In genomic region chr15:78229431-78230406, GRCh38 we compare ENCODE assay signal across 23 cellular contexts. TPM values are rescaled to one million over a fixed set of nuclear protein-coding genes. Genes with fewer than 3 reads are reported as not detected.
DNase-seq lines count a peak whose midpoint lies in the region; ATAC-seq and TF ChIP-seq lines count a peak whose summit lies in the region.
"Had no signal": no experiment of that assay in that cellular context is flagged by ENCODE, and none has a peak within 500 bp of the region (broad histone marks: within the 10 kb centered on the region; RNA-seq: fewer than 3 reads in every experiment).

No MANE protein-coding gene starts in this region.

- H3K27ac ChIP-seq in Panc1 (ENCODE audit: low read length) (no peak overlapping the region), cingulate gyrus (ENCODE audit: low read depth, low read length) (peak overlapping the region; percentile 19), neuronal stem cell (replicated peaks; ENCODE audit: low read length) (no peak overlapping the region), aorta (ENCODE audit: low read depth in 1 of 2, low read length in 2 of 2) (no peak overlapping the region)
- H3K27ac ChIP-seq: BLaER1 treated with 17β-estradiol and CSF1 and Interleukin-3, amounts not matched to agents 10 nM and 100 nM; Peyer's patch had no signal

- H3K4ac ChIP-seq in neuronal stem cell (ENCODE audit: low read length) = peak overlapping the region; percentile 26

- no peak overlapping the region for H3K9ac ChIP-seq in neuronal stem cell (ENCODE audit: low read depth, low read length, poor library complexity)
- H3K9ac ChIP-seq: BLaER1 treated with 17β-estradiol and CSF1 and Interleukin-3, amounts not matched to agents 10 nM and 100 nM had no signal

- peak overlapping the region; percentile 74 for H4K8ac ChIP-seq in neuronal stem cell (ENCODE audit: low read depth, low read length)

- no peak overlapping the region for H2BK120ac ChIP-seq in neuronal stem cell (ENCODE audit: low read depth, low read length)

- H3K18ac ChIP-seq in neuronal stem cell (ENCODE audit: low read length) = peak overlapping the region; percentile 39

- H2BK12ac ChIP-seq in neuronal stem cell (ENCODE audit: low read length) = peak overlapping the region; percentile 35

- H3K23ac ChIP-seq in neuronal stem cell (ENCODE audit: low read depth, low read length, poor library complexity) = peak overlapping the region; percentile 37

- no peak overlapping the region for H2AK5ac ChIP-seq in neuronal stem cell (ENCODE audit: low read depth, low read length)

- WGBS in neuronal stem cell (ENCODE audit: extremely low coverage in 2 of 2, insufficient read length in 2 of 2, insufficient replicate concordance in 1 of 2), 2 donors = no CpG with 5 or more reads among the region's 17 CpGs
- 87 to 88% methylated on average over 17 of the region's 17 CpGs for WGBS in aorta, 2 donors

- no peak overlapping the region for H2AFZ ChIP-seq in neuronal stem cell (ENCODE audit: low read length)

- H2BK15ac ChIP-seq in neuronal stem cell (ENCODE audit: low read length) = peak overlapping the region; percentile 63

- H3K4me1 ChIP-seq in Panc1 (ENCODE audit: control insufficient read depth, insufficient read depth, low read length) (peaks cover 3% of the 10 kb centered on the region; the same call in 1 of the 2 replicates), neuronal stem cell (ENCODE audit: control insufficient read depth in 2 of 2, insufficient read depth in 1 of 2, low read depth in 1 of 2, low read length in 2 of 2) (peaks cover 2 to 5% of the 10 kb centered on the region in 2 donors), aorta (ENCODE audit: control insufficient read depth in 1 of 2, insufficient read depth in 2 of 2, low read length in 2 of 2) (no peaks in the 10 kb centered on the region)

- H3K9me3 ChIP-seq in Panc1 (ENCODE audit: control insufficient read depth, insufficient read depth, low read depth, low read length) (no peaks in the 10 kb centered on the region), neuronal stem cell (replicated peaks in 1 of 2; ENCODE audit: control insufficient read depth in 2 of 2, insufficient read depth in 1 of 2, low read depth in 1 of 2, low read length in 2 of 2) (peaks cover 0 to 3% of the 10 kb centered on the region in 2 donors), aorta (ENCODE audit: control insufficient read depth, low read length) (no peaks in the 10 kb centered on the region)
- H3K9me3 ChIP-seq: BLaER1 treated with 17β-estradiol and CSF1 and Interleukin-3, amounts not matched to agents 10 nM and 100 nM; Peyer's patch had no signal

- H3K14ac ChIP-seq in neuronal stem cell (ENCODE audit: low read length) = no peak overlapping the region

- no peak for TF ChIP-seq CTCF in Panc1 (IDR thresholded peaks at IDR 0.05)

- H3K4me3 ChIP-seq in Panc1 (ENCODE audit: low read depth in 2 of 2, low read length in 2 of 2) (no peak overlapping the region), neuronal stem cell (ENCODE audit: low read length in 2 of 2) (no peak overlapping the region), aorta (ENCODE audit: low read length in 2 of 2) (no peak overlapping the region)
- H3K4me3 ChIP-seq: BLaER1 treated with 17β-estradiol and CSF1 and Interleukin-3, amounts not matched to agents 10 nM and 100 nM; GM12878; Peyer's patch had no signal

- CTCF ChIA-PET in Panc1 (lab: Charles Lee) = no interaction called here

- no TSS peak for BruUV-seq in Panc1 (replicated peaks; lab: Mats Ljungman, UMichigan)

- in situ Hi-C loops in Panc1 (cut with HindIII; ENCODE audit: low pct_unique_long_range_greater_than_20kb, low sequenced_read_pairs) = no loop called here

- H3K27me3 ChIP-seq in Panc1 (ENCODE audit: control insufficient read depth, insufficient read depth, low read length) (no peaks in the 10 kb centered on the region), neuronal stem cell (ENCODE audit: control insufficient read depth in 3 of 3, insufficient read depth in 3 of 3, low read depth in 1 of 3, low read length in 3 of 3) (no peaks in the 10 kb centered on the region), aorta (ENCODE audit: control insufficient read depth in 1 of 2, insufficient read depth in 2 of 2, low read length in 1 of 2) (no peaks in the 10 kb centered on the region)
- H3K27me3 ChIP-seq: Peyer's patch had no signal

- DNase-seq in Panc1 (ENCODE audit: low read depth, low spot score) = no peak
- no peak for DNase-seq in neuronal stem cell (ENCODE audit: low spot score)
- peak in 1 of 2 donors; percentile 69 for DNase-seq in aorta
- no peak for DNase-seq in nucleus accumbens (lab: John Stamatoyannopoulos, UW)
- DNase-seq: ACHN; CD4-positive, alpha-beta memory T cell; DND-41; H9; HFFc6; KBM-7; NCI-H1092 treated with DMSO at 0.1 percent for 48 hours; NCI-H1436 treated with DMSO at 0.1 percent for 48 hours; NCI-H1930; NCI-H2227 treated with DMSO at 0.1 percent for 48 hours; NCI-H510A treated with DMSO at 0.1 percent for 48 hours; NCI-H748 treated with DMSO at 0.1 percent for 48 hours; NK-92 treated with Interleukin-12 subunit alpha and Interleukin-12 subunit beta, amount 100 ng/mL, for 24 hours; Peyer's patch had no signal

- ATAC-seq in Panc1 (peak; percentile 51), aorta (ENCODE audit: low FRiP score) (peak; percentile 41), HG02763 (IDR thresholded peaks at IDR 0.05; ENCODE audit: unreplicated experiment) (no peak), GM18858 (IDR thresholded peaks at IDR 0.05; ENCODE audit: unreplicated experiment) (no peak)
- ATAC-seq: GM12878 had no signal

- intact Hi-C loops in Panc1 (cut with micrococcal nuclease; ENCODE audit: unreplicated experiment) = no loop called here
- intact Hi-C loops in aorta (cut with DNase I) = no loop called here

- H3K79me1 ChIP-seq in neuronal stem cell (ENCODE audit: low read depth, low read length) = no peaks in the 10 kb centered on the region

- no peaks in the 10 kb centered on the region for H3K36me3 ChIP-seq in Panc1 (ENCODE audit: control insufficient read depth, insufficient read depth, low read length)
- no peaks in the 10 kb centered on the region for H3K36me3 ChIP-seq in neuronal stem cell (replicated peaks in 1 of 2; ENCODE audit: control insufficient read depth in 2 of 2, insufficient read depth in 2 of 2, low read length in 2 of 2)
- no peaks in the 10 kb centered on the region for H3K36me3 ChIP-seq in aorta (ENCODE audit: control insufficient read depth in 1 of 2, insufficient read depth in 2 of 2, low read length in 1 of 2)
- H3K36me3 ChIP-seq: BLaER1 treated with 17β-estradiol and CSF1 and Interleukin-3, amounts not matched to agents 10 nM and 100 nM; Peyer's patch had no signal

- H3K4me2 ChIP-seq in neuronal stem cell (ENCODE audit: insufficient read depth, low read length, poor library complexity, severe bottlenecking) = no peak overlapping the region
- H3K4me2 ChIP-seq: BLaER1 treated with 17β-estradiol and CSF1 and Interleukin-3, amounts not matched to agents 10 nM and 100 nM had no signal

- POLR2A ChIA-PET in Panc1 (lab: Charles Lee) = no interaction called here

- no peak overlapping the region for H2BK5ac ChIP-seq in neuronal stem cell (ENCODE audit: low read length)

- no peak overlapping the region for H4K91ac ChIP-seq in neuronal stem cell (ENCODE audit: low read depth, low read length, poor library complexity)

RNA-seq across cellular contexts. Expression of gene ACSBG1, which starts 4.6 kb away (rescaled TPM):
- total RNA-seq in Panc1 (2021; ENCODE audit: unreplicated experiment) (0.31 TPM), aorta (not detected)
- polyA plus RNA-seq in Panc1 (2012; ENCODE audit: insufficient read length) = 0.21 TPM
- 0.57 TPM for polyA plus RNA-seq in neuronal stem cell (2013, experiment 1 of 2)
- 0.93 TPM for polyA plus RNA-seq in neuronal stem cell (2013, experiment 2 of 2)
- under 1 TPM; 0.18 to 0.25 TPM for polyA plus RNA-seq in aorta
- total RNA-seq: CD4-positive, alpha-beta memory T cell; HFFc6; Peyer's patch had no signal
- polyA plus RNA-seq: CD4-positive, alpha-beta memory T cell had no signal

RNA-seq across cellular contexts. Expression of gene DNAJA4, which starts 34.6 kb away (rescaled TPM):
- total RNA-seq in Panc1 (2021; ENCODE audit: unreplicated experiment) (11.1 TPM), aorta (10 to 100 TPM; 20.2 to 53.0 TPM)
- polyA plus RNA-seq in Panc1 (2012; ENCODE audit: insufficient read length) = 13.0 TPM
- polyA plus RNA-seq in neuronal stem cell (2013, experiment 1 of 2) = 0.08 TPM
- polyA plus RNA-seq in neuronal stem cell (2013, experiment 2 of 2) = 0.06 TPM
- 10 to 100 TPM; 12.0 to 17.0 TPM for polyA plus RNA-seq in aorta

Comparison
In these comparisons a context has a peak if more than half of its experiments do, and no peak if none do; other contexts are left out.
1. ATAC-seq: peak in Panc1 (single experiment) and aorta (single experiment); none in HG02763 (single experiment) and GM18858 (single experiment).